ENCODE assay signal across 13 cellular contexts in genomic region chr16:17166095-17166494, GRCh38.
"Had no signal": no experiment of that assay in that cellular context is flagged by ENCODE, and none has a peak within 500 bp of the region (broad histone marks: within the 10 kb centered on the region; RNA-seq: fewer than 3 reads in every experiment).

No MANE protein-coding gene starts in this region.

- H3K9me3 ChIP-seq: psoas muscle, stomach, thoracic aorta had no signal

- H3K27me3 ChIP-seq: stomach had no signal

- H3K36me3 ChIP-seq: thoracic aorta, WERI-Rb-1 had no signal

- H3K4me3 ChIP-seq: psoas muscle, stomach, thoracic aorta had no signal

- DNase-seq: activated CD4-positive, alpha-beta T cell treated with anti-CD3 and anti-CD28 coated beads for 48 hours; activated CD8-positive, alpha-beta memory T cell treated with anti-CD3 and anti-CD28 coated beads, Interleukin-2, amount 50 U/mL, for 48 hours; activated CD8-positive, alpha-beta T cell treated with anti-CD3 and anti-CD28 coated beads, Interleukin-2, amount 10 ng/mL, durations not matched to agents 7 days and 5 days; cortex of kidney; effector memory CD4-positive, alpha-beta T cell; glutamatergic neuron; psoas muscle; stimulated activated CD4-positive, alpha-beta T cell treated with anti-CD3 and anti-CD28 coated beads, Interleukin-12 subunit alpha, Interleukin-12 subunit beta, amount 100 ng/mL, for 4 hours; stomach; T-cell; WERI-Rb-1 had no signal

- H3K27ac ChIP-seq: epithelial cell of prostate, psoas muscle, stomach, thoracic aorta, WERI-Rb-1 had no signal

- H3K4me1 ChIP-seq: psoas muscle had no signal
